23 cellular contexts compared by ENCODE assay signal in genomic region chr4:128980816-128981326, GRCh38.
DNase-seq lines count a peak whose midpoint lies in the region; ATAC-seq and TF ChIP-seq lines count a peak whose summit lies in the region.
"Had no signal": no experiment of that assay in that cellular context is flagged by ENCODE, and none has a peak within 500 bp of the region (broad histone marks: within the 10 kb centered on the region; RNA-seq: fewer than 3 reads in every experiment).

No MANE protein-coding gene starts in this region.

- H3K9me2 ChIP-seq in SK-N-SH = no peaks in the 10 kb centered on the region

- H3K27ac ChIP-seq in SK-N-SH (ENCODE audit: low read depth in 2 of 2, low read length in 1 of 2) = peak overlapping the region in 1 of 2 experiments; percentile 69; a peak in 3 of 4 replicates
- H3K27ac ChIP-seq: 22Rv1, C4-2B, HL-60 had no signal

- H3K79me2 ChIP-seq in SK-N-SH (ENCODE audit: insufficient read depth) = no peaks in the 10 kb centered on the region

- H3K4me2 ChIP-seq in SK-N-SH = no peak overlapping the region

- H3K27me3 ChIP-seq in SK-N-SH (ENCODE audit: insufficient read depth) = no peaks in the 10 kb centered on the region

- H3K9ac ChIP-seq in SK-N-SH = no peak overlapping the region

- H3K9me3 ChIP-seq in SK-N-SH = no peaks in the 10 kb centered on the region
- H3K9me3 ChIP-seq: Caco-2 had no signal

- TF ChIP-seq CTCF in SK-N-SH (IDR thresholded peaks at IDR 0.05) = no peak

- no peak for TF ChIP-seq RAD21 in SK-N-SH (IDR thresholded peaks at IDR 0.05; ENCODE audit: low read length)

- H3F3A ChIP-seq in SK-N-SH (replicated peaks; ENCODE audit: insufficient read depth) = peaks cover 15% of the 10 kb centered on the region

- WGBS in SK-N-SH (ENCODE audit: low lambda C conversion rate) = 79% methylated on average over 1 of the region's 1 CpG

- peak; percentile 53 for DNase-seq in DMS 273 (lab: John Stamatoyannopoulos, UW; ENCODE audit: unreplicated experiment)
- no peak for DNase-seq in DMS 273 treated with DMSO at 0.1 percent for 48 hours (lab: John Stamatoyannopoulos, UW)
- peak; percentile 44 for DNase-seq in DMS53 (lab: John Stamatoyannopoulos, UW)
- peak; percentile 21 for DNase-seq in NCI-H2171 (lab: John Stamatoyannopoulos, UW)
- DNase-seq in SK-N-SH = no peak
- no peak for DNase-seq in SHP77 (lab: John Stamatoyannopoulos, UW)
- no peak for DNase-seq in dermis blood vessel endothelial cell
- DNase-seq: Caco-2; CD8-positive, alpha-beta T cell; DMS153; HCEC 1CT; NCI-H187; NCI-H2081 treated with DMSO at 0.1 percent for 48 hours; NCI-H526 treated with DMSO at 0.1 percent for 48 hours; Right ventricle myocardium superior; RPMI8226; SW 1271; T-helper 17 cell; T1000 had no signal

- POLR2A ChIA-PET in SK-N-SH (lab: Yijun Ruan, JAX) = no interaction called here

- no peak overlapping the region for H3K4me3 ChIP-seq in SK-N-SH (ENCODE audit: low read depth in 2 of 2, low read length in 1 of 2)

- peaks cover 0 to 2% of the 10 kb centered on the region in 2 experiments; a peak in 2 of 4 replicates for H3K4me1 ChIP-seq in SK-N-SH (ENCODE audit: control insufficient read depth in 1 of 2, insufficient read depth in 2 of 2, low read depth in 1 of 2, low read length in 1 of 2)
- H3K4me1 ChIP-seq: Caco-2 had no signal

- no peaks in the 10 kb centered on the region for H4K20me1 ChIP-seq in SK-N-SH (ENCODE audit: insufficient read depth)

- TF ChIP-seq EP300 in SK-N-SH (IDR thresholded peaks at IDR 0.05; ENCODE audit: borderline replicate concordance in 1 of 2, low read depth in 1 of 2, low read length in 1 of 2) = peak in 1 of 2 experiments; percentile 34; a peak in 1 of 4 replicates

- no peak overlapping the region for H2AFZ ChIP-seq in SK-N-SH (ENCODE audit: low read depth)

- ATAC-seq in GM18511 (IDR thresholded peaks at IDR 0.05; ENCODE audit: unreplicated experiment) = no peak
- ATAC-seq: CD8-positive, alpha-beta T cell; T-helper 17 cell had no signal

- H3K36me3 ChIP-seq in SK-N-SH (replicated peaks in 1 of 2; ENCODE audit: control insufficient read depth in 1 of 2, insufficient read depth in 2 of 2, low read length in 1 of 2) = no peaks in the 10 kb centered on the region

- CTCF ChIA-PET in SK-N-SH (lab: Yijun Ruan, JAX) = interaction anchor here (1.2 kb wide), 1 partner anchor 36 kb away, joined by 3 read pairs; no protein-coding TSS in a partner anchor

TF ChIP-seq in SK-N-SH, 30 proteins besides CTCF, POLR2A, EP300 and RAD21:
- 0 out of 2 replicates have a peak, but pooled peaks have one; percentile 34 for TF ChIP-seq GATA2 (CRISPR knock-in tag; IDR thresholded peaks at IDR 0.05)
- peak; percentile 57; the same call in 1 of the 2 replicates for TF ChIP-seq TCF12 (IDR thresholded peaks at IDR 0.05)
- TF ChIP-seq NFIC (IDR thresholded peaks at IDR 0.05; ENCODE audit: borderline replicate concordance) = peak; percentile 11; the same call in 1 of the 2 replicates
- 0 out of 2 replicates have a peak, but pooled peaks have one; percentile 21 for TF ChIP-seq JUND (IDR thresholded peaks at IDR 0.05)
- no peak for TF ChIP-seq GABPA (IDR thresholded peaks at IDR 0.05; ENCODE audit: low read depth)

Comparison
In these comparisons a context has a peak if more than half of its experiments do, and no peak if none do; other contexts are left out.
1. DNase-seq: peak in DMS 273 (single experiment), DMS53 (single experiment) and NCI-H2171 (single experiment); none in DMS 273 treated with DMSO at 0.1 percent for 48 hours (single experiment), SK-N-SH (single experiment), SHP77 (0 of 2) and dermis blood vessel endothelial cell (single experiment).